ENCODE assay signal across 9 cellular contexts in genomic region chr16:76906552-76906951, GRCh38.
"Had no signal": no experiment of that assay in that cellular context is flagged by ENCODE, and none has a peak within 500 bp of the region (broad histone marks: within the 10 kb centered on the region; RNA-seq: fewer than 3 reads in every experiment).

No MANE protein-coding gene starts in this region.

- DNase-seq: GM23248, GOT3, H7, HFFc6, KBM-7 had no signal

- H3K4me1 Mint-ChIP-seq: IgD-negative memory B cell had no signal

- ATAC-seq: HCT116, HepG2 had no signal

- H3K27me3 Mint-ChIP-seq: IgD-negative memory B cell had no signal

- H3K4me3 Mint-ChIP-seq: HFFc6, IgD-negative memory B cell had no signal

- H3K9me3 ChIP-seq: HAP-1 had no signal

- FAIRE-seq: HepG2 had no signal

- H3K4me3 ChIP-seq: GM23248, HAP-1 had no signal

- H3K36me3 Mint-ChIP-seq: IgD-negative memory B cell had no signal

- H3K36me3 ChIP-seq: HAP-1 had no signal

- H3K4me1 ChIP-seq: HAP-1 had no signal

- H3K27ac Mint-ChIP-seq: HFFc6, IgD-negative memory B cell had no signal

- H3K9me3 Mint-ChIP-seq: IgD-negative memory B cell had no signal

- H3K27ac ChIP-seq: GM23248 had no signal
